1 cellular context compared by ENCODE assay signal in the genomic region with DNA sequence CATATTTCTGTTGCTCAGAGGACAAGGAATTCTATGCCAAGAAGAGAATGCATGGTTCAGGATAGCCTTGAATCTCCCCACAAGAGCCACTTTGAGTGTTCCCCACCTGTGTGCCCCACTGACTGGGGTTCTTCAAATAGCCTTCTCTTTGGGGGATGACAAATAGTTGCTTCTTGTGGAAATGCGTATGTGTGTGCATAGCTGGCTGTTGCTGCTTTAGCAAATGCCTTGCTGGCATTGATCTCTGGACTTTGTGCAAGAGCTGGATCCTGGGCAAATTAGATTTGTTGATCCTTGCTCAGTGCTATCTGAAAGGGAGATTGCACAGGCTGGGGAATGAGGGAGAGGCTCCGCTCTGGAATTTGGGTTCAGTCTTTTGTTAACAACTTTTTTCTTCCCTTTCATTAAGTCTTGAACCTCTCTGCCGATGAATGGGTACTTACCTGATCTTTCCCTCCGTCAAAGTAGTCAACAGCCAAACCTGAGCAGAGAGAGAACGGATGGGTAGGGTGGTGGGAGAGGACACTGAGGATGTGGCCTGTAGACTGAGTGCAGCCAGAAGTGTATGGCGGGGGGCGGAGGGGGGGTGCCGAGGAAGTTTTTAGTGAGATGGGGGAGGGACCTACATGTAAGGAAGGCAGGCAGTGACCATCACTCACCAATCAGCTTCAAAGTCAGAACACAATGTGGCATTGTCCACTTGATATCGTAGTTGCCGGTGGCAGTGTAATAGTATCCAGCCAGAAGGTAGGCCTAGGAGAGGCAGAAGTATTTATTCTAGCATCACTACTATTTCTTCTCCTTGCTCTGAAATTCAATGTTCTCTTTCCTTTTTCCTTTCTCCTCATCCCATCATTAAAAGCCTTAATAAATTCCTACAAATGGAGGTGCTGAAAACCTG.
TF ChIP-seq lines count a peak whose summit lies in the region.

No MANE protein-coding gene starts in this region.

TF ChIP-seq in HepG2, 621 proteins besides CTCF, POLR2A, EP300 and RAD21 (continued from another document and continues in another):
- TF ChIP-seq RAD51 (IDR thresholded peaks at IDR 0.05; ENCODE audit: borderline replicate concordance), result no peak
- no peak for TF ChIP-seq ZFP90 (CRISPR knock-in tag; IDR thresholded peaks at IDR 0.05; ENCODE audit: borderline replicate concordance)
- TF ChIP-seq, protein P1, sequence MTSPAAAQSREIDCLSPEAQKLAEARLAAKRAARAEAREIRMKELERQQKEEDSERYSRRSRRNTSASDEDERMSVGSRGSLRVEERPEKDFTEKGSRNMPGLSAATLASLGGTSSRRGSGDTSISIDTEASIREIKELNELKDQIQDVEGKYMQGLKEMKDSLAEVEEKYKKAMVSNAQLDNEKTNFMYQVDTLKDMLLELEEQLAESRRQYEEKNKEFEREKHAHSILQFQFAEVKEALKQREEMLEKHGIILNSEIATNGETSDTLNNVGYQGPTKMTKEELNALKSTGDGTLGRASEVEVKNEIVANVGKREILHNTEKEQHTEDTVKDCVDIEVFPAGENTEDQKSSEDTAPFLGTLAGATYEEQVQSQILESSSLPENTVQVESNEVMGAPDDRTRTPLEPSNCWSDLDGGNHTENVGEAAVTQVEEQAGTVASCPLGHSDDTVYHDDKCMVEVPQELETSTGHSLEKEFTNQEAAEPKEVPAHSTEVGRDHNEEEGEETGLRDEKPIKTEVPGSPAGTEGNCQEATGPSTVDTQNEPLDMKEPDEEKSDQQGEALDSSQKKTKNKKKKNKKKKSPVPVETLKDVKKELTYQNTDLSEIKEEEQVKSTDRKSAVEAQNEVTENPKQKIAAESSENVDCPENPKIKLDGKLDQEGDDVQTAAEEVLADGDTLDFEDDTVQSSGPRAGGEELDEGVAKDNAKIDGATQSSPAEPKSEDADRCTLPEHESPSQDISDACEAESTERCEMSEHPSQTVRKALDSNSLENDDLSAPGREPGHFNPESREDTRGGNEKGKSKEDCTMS (CRISPR knock-in tag; conservative IDR thresholded peaks at IDR 0.05), result no peak
- TF ChIP-seq NFE2 (CRISPR knock-in tag; IDR thresholded peaks at IDR 0.05), result no peak
- TF ChIP-seq, protein P2, sequence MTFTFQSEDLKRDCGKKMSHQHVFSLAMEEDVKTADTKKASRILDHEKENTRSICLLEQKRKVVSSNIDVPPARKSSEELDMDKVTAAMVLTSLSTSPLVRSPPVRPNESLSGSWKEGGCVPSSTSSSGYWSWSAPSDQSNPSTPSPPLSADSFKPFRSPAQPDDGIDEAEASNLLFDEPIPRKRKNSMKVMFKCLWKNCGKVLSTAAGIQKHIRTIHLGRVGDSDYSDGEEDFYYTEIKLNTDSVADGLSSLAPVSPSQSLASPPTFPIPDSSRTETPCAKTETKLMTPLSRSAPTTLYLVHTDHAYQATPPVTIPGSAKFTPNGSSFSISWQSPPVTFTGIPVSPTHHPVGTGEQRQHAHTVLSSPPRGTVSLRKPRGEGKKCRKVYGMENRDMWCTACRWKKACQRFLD (CRISPR knock-in tag; IDR thresholded peaks at IDR 0.05; ENCODE audit: borderline replicate concordance), result no peak
- no peak for TF ChIP-seq TEAD2 (CRISPR knock-in tag; IDR thresholded peaks at IDR 0.05)
- TF ChIP-seq STAT5B (CRISPR knock-in tag; IDR thresholded peaks at IDR 0.05), result no peak
- TF ChIP-seq ZMAT3 (CRISPR knock-in tag; conservative IDR thresholded peaks at IDR 0.05), result no peak
- no peak for TF ChIP-seq ZNF496 (CRISPR knock-in tag; IDR thresholded peaks at IDR 0.05; ENCODE audit: insufficient replicate concordance)
- TF ChIP-seq, protein P3, sequence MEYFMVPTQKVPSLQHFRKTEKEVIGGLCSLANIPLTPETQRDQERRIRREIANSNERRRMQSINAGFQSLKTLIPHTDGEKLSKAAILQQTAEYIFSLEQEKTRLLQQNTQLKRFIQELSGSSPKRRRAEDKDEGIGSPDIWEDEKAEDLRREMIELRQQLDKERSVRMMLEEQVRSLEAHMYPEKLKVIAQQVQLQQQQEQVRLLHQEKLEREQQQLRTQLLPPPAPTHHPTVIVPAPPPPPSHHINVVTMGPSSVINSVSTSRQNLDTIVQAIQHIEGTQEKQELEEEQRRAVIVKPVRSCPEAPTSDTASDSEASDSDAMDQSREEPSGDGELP (IDR thresholded peaks at IDR 0.05; ENCODE audit: borderline replicate concordance, low read depth), result no peak
- TF ChIP-seq ELF1 (CRISPR knock-in tag; IDR thresholded peaks at IDR 0.05), result 0 out of 2 replicates have a peak, but pooled peaks have one; percentile 21
- TF ChIP-seq ZFAT (CRISPR knock-in tag; conservative IDR thresholded peaks at IDR 0.05), result no peak
- TF ChIP-seq ZZZ3 (CRISPR knock-in tag; IDR thresholded peaks at IDR 0.05; ENCODE audit: borderline replicate concordance), result no peak
- TF ChIP-seq MEIS1 (CRISPR knock-in tag; IDR thresholded peaks at IDR 0.05; ENCODE audit: borderline replicate concordance), result no peak
- TF ChIP-seq, protein P4, sequence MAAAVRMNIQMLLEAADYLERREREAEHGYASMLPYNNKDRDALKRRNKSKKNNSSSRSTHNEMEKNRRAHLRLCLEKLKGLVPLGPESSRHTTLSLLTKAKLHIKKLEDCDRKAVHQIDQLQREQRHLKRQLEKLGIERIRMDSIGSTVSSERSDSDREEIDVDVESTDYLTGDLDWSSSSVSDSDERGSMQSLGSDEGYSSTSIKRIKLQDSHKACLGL (CRISPR knock-in tag; IDR thresholded peaks at IDR 0.05), result no peak
- TF ChIP-seq, protein P5, sequence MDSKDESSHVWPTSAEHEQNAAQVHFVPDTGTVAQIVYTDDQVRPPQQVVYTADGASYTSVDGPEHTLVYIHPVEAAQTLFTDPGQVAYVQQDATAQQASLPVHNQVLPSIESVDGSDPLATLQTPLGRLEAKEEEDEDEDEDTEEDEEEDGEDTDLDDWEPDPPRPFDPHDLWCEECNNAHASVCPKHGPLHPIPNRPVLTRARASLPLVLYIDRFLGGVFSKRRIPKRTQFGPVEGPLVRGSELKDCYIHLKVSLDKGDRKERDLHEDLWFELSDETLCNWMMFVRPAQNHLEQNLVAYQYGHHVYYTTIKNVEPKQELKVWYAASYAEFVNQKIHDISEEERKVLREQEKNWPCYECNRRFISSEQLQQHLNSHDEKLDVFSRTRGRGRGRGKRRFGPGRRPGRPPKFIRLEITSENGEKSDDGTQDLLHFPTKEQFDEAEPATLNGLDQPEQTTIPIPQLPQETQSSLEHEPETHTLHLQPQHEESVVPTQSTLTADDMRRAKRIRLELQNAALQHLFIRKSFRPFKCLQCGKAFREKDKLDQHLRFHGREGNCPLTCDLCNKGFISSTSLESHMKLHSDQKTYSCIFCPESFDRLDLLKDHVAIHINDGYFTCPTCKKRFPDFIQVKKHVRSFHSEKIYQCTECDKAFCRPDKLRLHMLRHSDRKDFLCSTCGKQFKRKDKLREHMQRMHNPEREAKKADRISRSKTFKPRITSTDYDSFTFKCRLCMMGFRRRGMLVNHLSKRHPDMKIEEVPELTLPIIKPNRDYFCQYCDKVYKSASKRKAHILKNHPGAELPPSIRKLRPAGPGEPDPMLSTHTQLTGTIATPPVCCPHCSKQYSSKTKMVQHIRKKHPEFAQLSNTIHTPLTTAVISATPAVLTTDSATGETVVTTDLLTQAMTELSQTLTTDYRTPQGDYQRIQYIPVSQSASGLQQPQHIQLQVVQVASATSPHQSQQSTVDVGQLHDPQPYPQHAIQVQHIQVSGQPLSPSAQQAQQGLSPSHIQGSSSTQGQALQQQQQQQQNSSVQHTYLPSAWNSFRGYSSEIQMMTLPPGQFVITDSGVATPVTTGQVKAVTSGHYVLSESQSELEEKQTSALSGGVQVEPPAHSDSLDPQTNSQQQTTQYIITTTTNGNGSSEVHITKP (CRISPR knock-in tag; IDR thresholded peaks at IDR 0.05; ENCODE audit: low read depth), result peak; percentile 92
- TF ChIP-seq ZNF235 (CRISPR knock-in tag; IDR thresholded peaks at IDR 0.05; ENCODE audit: borderline replicate concordance), result no peak
- TF ChIP-seq, protein P6, sequence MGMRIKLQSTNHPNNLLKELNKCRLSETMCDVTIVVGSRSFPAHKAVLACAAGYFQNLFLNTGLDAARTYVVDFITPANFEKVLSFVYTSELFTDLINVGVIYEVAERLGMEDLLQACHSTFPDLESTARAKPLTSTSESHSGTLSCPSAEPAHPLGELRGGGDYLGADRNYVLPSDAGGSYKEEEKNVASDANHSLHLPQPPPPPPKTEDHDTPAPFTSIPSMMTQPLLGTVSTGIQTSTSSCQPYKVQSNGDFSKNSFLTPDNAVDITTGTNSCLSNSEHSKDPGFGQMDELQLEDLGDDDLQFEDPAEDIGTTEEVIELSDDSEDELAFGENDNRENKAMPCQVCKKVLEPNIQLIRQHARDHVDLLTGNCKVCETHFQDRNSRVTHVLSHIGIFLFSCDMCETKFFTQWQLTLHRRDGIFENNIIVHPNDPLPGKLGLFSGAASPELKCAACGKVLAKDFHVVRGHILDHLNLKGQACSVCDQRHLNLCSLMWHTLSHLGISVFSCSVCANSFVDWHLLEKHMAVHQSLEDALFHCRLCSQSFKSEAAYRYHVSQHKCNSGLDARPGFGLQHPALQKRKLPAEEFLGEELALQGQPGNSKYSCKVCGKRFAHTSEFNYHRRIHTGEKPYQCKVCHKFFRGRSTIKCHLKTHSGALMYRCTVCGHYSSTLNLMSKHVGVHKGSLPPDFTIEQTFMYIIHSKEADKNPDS (CRISPR knock-in tag; IDR thresholded peaks at IDR 0.05), result no peak
- TF ChIP-seq REPIN1 (CRISPR knock-in tag; IDR thresholded peaks at IDR 0.05; ENCODE audit: borderline replicate concordance, low read depth), result peak; percentile 80; the same call in 1 of the 2 replicates
- no peak for TF ChIP-seq ZNF329 (CRISPR knock-in tag; IDR thresholded peaks at IDR 0.05; ENCODE audit: low read depth)
- peak; percentile 94 for TF ChIP-seq HNF4G (IDR thresholded peaks at IDR 0.05; ENCODE audit: borderline replicate concordance, low read depth, low read length)
- TF ChIP-seq HNF4G (CRISPR knock-in tag; IDR thresholded peaks at IDR 0.05; ENCODE audit: borderline replicate concordance, low read depth), result peak; percentile 85; the same call in 1 of the 2 replicates
- no peak for TF ChIP-seq ZNF572 (CRISPR knock-in tag; IDR thresholded peaks at IDR 0.05)
- TF ChIP-seq, protein P7, sequence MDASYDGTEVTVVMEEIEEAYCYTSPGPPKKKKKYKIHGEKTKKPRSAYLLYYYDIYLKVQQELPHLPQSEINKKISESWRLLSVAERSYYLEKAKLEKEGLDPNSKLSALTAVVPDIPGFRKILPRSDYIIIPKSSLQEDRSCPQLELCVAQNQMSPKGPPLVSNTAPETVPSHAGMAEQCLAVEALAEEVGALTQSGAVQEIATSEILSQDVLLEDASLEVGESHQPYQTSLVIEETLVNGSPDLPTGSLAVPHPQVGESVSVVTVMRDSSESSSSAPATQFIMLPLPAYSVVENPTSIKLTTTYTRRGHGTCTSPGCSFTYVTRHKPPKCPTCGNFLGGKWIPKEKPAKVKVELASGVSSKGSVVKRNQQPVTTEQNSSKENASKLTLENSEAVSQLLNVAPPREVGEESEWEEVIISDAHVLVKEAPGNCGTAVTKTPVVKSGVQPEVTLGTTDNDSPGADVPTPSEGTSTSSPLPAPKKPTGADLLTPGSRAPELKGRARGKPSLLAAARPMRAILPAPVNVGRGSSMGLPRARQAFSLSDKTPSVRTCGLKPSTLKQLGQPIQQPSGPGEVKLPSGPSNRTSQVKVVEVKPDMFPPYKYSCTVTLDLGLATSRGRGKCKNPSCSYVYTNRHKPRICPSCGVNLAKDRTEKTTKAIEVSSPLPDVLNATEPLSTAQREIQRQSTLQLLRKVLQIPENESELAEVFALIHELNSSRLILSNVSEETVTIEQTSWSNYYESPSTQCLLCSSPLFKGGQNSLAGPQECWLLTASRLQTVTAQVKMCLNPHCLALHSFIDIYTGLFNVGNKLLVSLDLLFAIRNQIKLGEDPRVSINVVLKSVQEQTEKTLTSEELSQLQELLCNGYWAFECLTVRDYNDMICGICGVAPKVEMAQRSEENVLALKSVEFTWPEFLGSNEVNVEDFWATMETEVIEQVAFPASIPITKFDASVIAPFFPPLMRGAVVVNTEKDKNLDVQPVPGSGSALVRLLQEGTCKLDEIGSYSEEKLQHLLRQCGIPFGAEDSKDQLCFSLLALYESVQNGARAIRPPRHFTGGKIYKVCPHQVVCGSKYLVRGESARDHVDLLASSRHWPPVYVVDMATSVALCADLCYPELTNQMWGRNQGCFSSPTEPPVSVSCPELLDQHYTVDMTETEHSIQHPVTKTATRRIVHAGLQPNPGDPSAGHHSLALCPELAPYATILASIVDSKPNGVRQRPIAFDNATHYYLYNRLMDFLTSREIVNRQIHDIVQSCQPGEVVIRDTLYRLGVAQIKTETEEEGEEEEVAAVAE (CRISPR knock-in tag; IDR thresholded peaks at IDR 0.05; ENCODE audit: borderline replicate concordance), result no peak
- no peak for TF ChIP-seq THYN1 (CRISPR knock-in tag; IDR thresholded peaks at IDR 0.05; ENCODE audit: borderline replicate concordance, low read depth)
- TF ChIP-seq NR2F1 (CRISPR knock-in tag; IDR thresholded peaks at IDR 0.05), result no peak; a peak in 1 of 4 replicates
- no peak for TF ChIP-seq PCBP2 (optimal IDR thresholded peaks at IDR 0.05; ENCODE audit: low read depth, low read length, poor library complexity, severe bottlenecking)
- TF ChIP-seq, protein P8, sequence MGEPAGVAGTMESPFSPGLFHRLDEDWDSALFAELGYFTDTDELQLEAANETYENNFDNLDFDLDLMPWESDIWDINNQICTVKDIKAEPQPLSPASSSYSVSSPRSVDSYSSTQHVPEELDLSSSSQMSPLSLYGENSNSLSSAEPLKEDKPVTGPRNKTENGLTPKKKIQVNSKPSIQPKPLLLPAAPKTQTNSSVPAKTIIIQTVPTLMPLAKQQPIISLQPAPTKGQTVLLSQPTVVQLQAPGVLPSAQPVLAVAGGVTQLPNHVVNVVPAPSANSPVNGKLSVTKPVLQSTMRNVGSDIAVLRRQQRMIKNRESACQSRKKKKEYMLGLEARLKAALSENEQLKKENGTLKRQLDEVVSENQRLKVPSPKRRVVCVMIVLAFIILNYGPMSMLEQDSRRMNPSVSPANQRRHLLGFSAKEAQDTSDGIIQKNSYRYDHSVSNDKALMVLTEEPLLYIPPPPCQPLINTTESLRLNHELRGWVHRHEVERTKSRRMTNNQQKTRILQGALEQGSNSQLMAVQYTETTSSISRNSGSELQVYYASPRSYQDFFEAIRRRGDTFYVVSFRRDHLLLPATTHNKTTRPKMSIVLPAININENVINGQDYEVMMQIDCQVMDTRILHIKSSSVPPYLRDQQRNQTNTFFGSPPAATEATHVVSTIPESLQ (CRISPR knock-in tag; conservative IDR thresholded peaks at IDR 0.05), result no peak
- no peak for TF ChIP-seq ETV6 (CRISPR knock-in tag; conservative IDR thresholded peaks at IDR 0.05)
